ENCODE assay signal across 12 cellular contexts in genomic region chr5:14672082-14672481, GRCh38. TPM values are rescaled to one million over a fixed set of nuclear protein-coding genes. Genes with fewer than 3 reads are reported as not detected.
DNase-seq lines count a peak whose midpoint lies in the region; ATAC-seq and TF ChIP-seq lines count a peak whose summit lies in the region.
"Had no signal": no experiment of that assay in that cellular context is flagged by ENCODE, and none has a peak within 500 bp of the region (broad histone marks: within the 10 kb centered on the region; RNA-seq: fewer than 3 reads in every experiment).

No MANE protein-coding gene starts in this region.

- H3K9me3 ChIP-seq in tibial artery = no peaks in the 10 kb centered on the region
- H3K9me3 ChIP-seq: stomach had no signal

- peak overlapping the region; percentile 62 for H3K4me2 ChIP-seq in KMS-11

- H3K4me1 ChIP-seq in KMS-11 (ENCODE audit: low read depth, poor library complexity, severe bottlenecking) = peaks cover 55% of the 10 kb centered on the region
- peaks cover 0 to 79% (median 25%) of the 10 kb centered on the region in 4 donors for H3K4me1 ChIP-seq in tibial artery
- H3K4me1 ChIP-seq: parathyroid adenoma had no signal

- H3K79me2 ChIP-seq in KMS-11 (ENCODE audit: insufficient read depth, low read depth) = peaks cover 86% of the 10 kb centered on the region

- no peak overlapping the region for H2AFZ ChIP-seq in KMS-11 (ENCODE audit: low read depth)
- H2AFZ ChIP-seq: parathyroid adenoma had no signal

- POLR2A ChIA-PET in activated CD4-positive, alpha-beta T cell treated with anti-CD3 and anti-CD28 coated beads for 36 hours (lab: Charles Lee) = no interaction called here
- POLR2A ChIA-PET in activated CD4-positive, alpha-beta T cell treated with anti-CD3 and anti-CD28 coated beads, Interleukin-2, amount 10 ng/mL, durations not matched to agents 7 days and 5 days (lab: Charles Lee) = no interaction called here
- POLR2A ChIA-PET in naive thymus-derived CD8-positive, alpha-beta T cell (lab: Charles Lee) = interaction anchor here (0.9 kb wide), 1 partner anchor 12 kb away, joined by 3 read pairs; no protein-coding TSS in a partner anchor

- H3K27ac ChIP-seq in KMS-11 (peak overlapping the region; percentile 31), tibial artery (no peak overlapping the region)
- H3K27ac ChIP-seq: parathyroid adenoma, stomach had no signal

- no peak for ATAC-seq in activated CD4-positive, alpha-beta T cell treated with anti-CD3 and anti-CD28 coated beads for 36 hours
- ATAC-seq in naive thymus-derived CD8-positive, alpha-beta T cell = no peak
- ATAC-seq in HG03159 (IDR thresholded peaks at IDR 0.05; ENCODE audit: unreplicated experiment) = no peak

- peak overlapping the region; percentile 37 for H3K4me3 Mint-ChIP-seq in activated CD4-positive, alpha-beta T cell treated with anti-CD3 and anti-CD28 coated beads for 36 hours
- no peak overlapping the region for H3K4me3 Mint-ChIP-seq in activated CD4-positive, alpha-beta T cell treated with anti-CD3 and anti-CD28 coated beads, Interleukin-2, amount 10 ng/mL, durations not matched to agents 7 days and 5 days
- H3K4me3 Mint-ChIP-seq in activated naive CD8-positive, alpha-beta T cell treated with anti-CD3 and anti-CD28 coated beads for 36 hours = peak overlapping the region; percentile 67
- peak overlapping the region in 8 of 10 donors; percentile 8 to 66 (median 53) for H3K4me3 Mint-ChIP-seq in naive thymus-derived CD8-positive, alpha-beta T cell

- H3K9ac ChIP-seq in KMS-11 = peak overlapping the region; percentile 15; the same call in 1 of the 2 replicates
- H3K9ac ChIP-seq: parathyroid adenoma had no signal

- peaks cover 45% of the 10 kb centered on the region for H3K36me3 Mint-ChIP-seq in activated CD4-positive, alpha-beta T cell treated with anti-CD3 and anti-CD28 coated beads for 36 hours (ENCODE audit: low read depth)
- H3K36me3 Mint-ChIP-seq in activated CD4-positive, alpha-beta T cell treated with anti-CD3 and anti-CD28 coated beads, Interleukin-2, amount 10 ng/mL, durations not matched to agents 7 days and 5 days (ENCODE audit: low read depth) = peaks cover 47% of the 10 kb centered on the region
- peaks cover 68% of the 10 kb centered on the region for H3K36me3 Mint-ChIP-seq in activated naive CD8-positive, alpha-beta T cell treated with anti-CD3 and anti-CD28 coated beads for 36 hours
- peaks cover 0 to 33% (median 7%) of the 10 kb centered on the region in 3 donors for H3K36me3 Mint-ChIP-seq in naive thymus-derived CD8-positive, alpha-beta T cell

- CTCF ChIA-PET in activated CD4-positive, alpha-beta T cell treated with anti-CD3 and anti-CD28 coated beads for 36 hours (lab: Charles Lee) = interaction anchor here (0.7 to 1.5 kb wide), 4 partner anchors 9 to 320 kb away, joined by 3 to 6 read pairs (median 4); no protein-coding TSS in a partner anchor
- CTCF ChIA-PET in activated CD4-positive, alpha-beta T cell treated with anti-CD3 and anti-CD28 coated beads, Interleukin-2, amount 10 ng/mL, durations not matched to agents 7 days and 5 days (lab: Charles Lee) = interaction anchor here (1.2 to 1.6 kb wide), 3 partner anchors 9 to 13 kb away, joined by 4 to 5 read pairs (median 5); no protein-coding TSS in a partner anchor

- H3K27ac Mint-ChIP-seq in activated CD4-positive, alpha-beta T cell treated with anti-CD3 and anti-CD28 coated beads for 36 hours = peak overlapping the region; percentile 91
- H3K27ac Mint-ChIP-seq in activated CD4-positive, alpha-beta T cell treated with anti-CD3 and anti-CD28 coated beads, Interleukin-2, amount 10 ng/mL, durations not matched to agents 7 days and 5 days = no peak overlapping the region
- peak overlapping the region; percentile 93 for H3K27ac Mint-ChIP-seq in activated naive CD8-positive, alpha-beta T cell treated with anti-CD3 and anti-CD28 coated beads for 36 hours
- H3K27ac Mint-ChIP-seq in naive thymus-derived CD8-positive, alpha-beta T cell = peak overlapping the region; percentile 22 to 89 (median 62)

- H3K27me3 ChIP-seq in KMS-11 (ENCODE audit: insufficient read depth, low read depth) = no peaks in the 10 kb centered on the region
- no peaks in the 10 kb centered on the region for H3K27me3 ChIP-seq in tibial artery
- H3K27me3 ChIP-seq: stomach had no signal

- peaks cover 90% of the 10 kb centered on the region for H3K4me1 Mint-ChIP-seq in activated CD4-positive, alpha-beta T cell treated with anti-CD3 and anti-CD28 coated beads for 36 hours
- H3K4me1 Mint-ChIP-seq in activated CD4-positive, alpha-beta T cell treated with anti-CD3 and anti-CD28 coated beads, Interleukin-2, amount 10 ng/mL, durations not matched to agents 7 days and 5 days = peaks cover 84% of the 10 kb centered on the region
- peaks cover 89% of the 10 kb centered on the region for H3K4me1 Mint-ChIP-seq in activated naive CD8-positive, alpha-beta T cell treated with anti-CD3 and anti-CD28 coated beads for 36 hours
- peaks cover 48 to 93% (median 88%) of the 10 kb centered on the region in 4 donors for H3K4me1 Mint-ChIP-seq in naive thymus-derived CD8-positive, alpha-beta T cell

- no peaks in the 10 kb centered on the region for H4K20me1 ChIP-seq in KMS-11 (ENCODE audit: insufficient read depth)

- H3K4me3 ChIP-seq in KMS-11 (IDR thresholded peaks at IDR 0.05; ENCODE audit: insufficient read depth, low read depth, low read length) (no peak overlapping the region), tibial artery (no peak overlapping the region)
- H3K4me3 ChIP-seq: stomach had no signal

- DNase-seq in activated CD4-positive, alpha-beta T cell treated with anti-CD3 and anti-CD28 coated beads for 36 hours = no peak
- DNase-seq in activated CD4-positive, alpha-beta T cell treated with anti-CD3 and anti-CD28 coated beads, Interleukin-2, amount 10 ng/mL, durations not matched to agents 7 days and 5 days = no peak
- DNase-seq in activated naive CD8-positive, alpha-beta T cell treated with anti-CD3 and anti-CD28 coated beads for 36 hours = no peak
- DNase-seq in naive thymus-derived CD8-positive, alpha-beta T cell = no peak
- no peak for DNase-seq in tibial artery
- DNase-seq in anterior cingulate cortex (lab: John Stamatoyannopoulos, UW) = no peak
- DNase-seq: NCI-H1092 treated with DMSO at 0.1 percent for 48 hours, NCI-H526 treated with DMSO at 0.1 percent for 48 hours, stomach had no signal

- TF ChIP-seq CTCF in KMS-11 (conservative IDR thresholded peaks at IDR 0.05; ENCODE audit: low read depth, low read length) (no peak), tibial artery (IDR thresholded peaks at IDR 0.05) (no peak)

- intact Hi-C loops in activated CD4-positive, alpha-beta T cell treated with anti-CD3 and anti-CD28 coated beads for 36 hours (cut with DNase I, micrococcal nuclease) = no loop called here
- intact Hi-C loops in tibial artery (cut with DNase I; ENCODE audit: low total_unique reads) = no loop called here

- no peaks in the 10 kb centered on the region for H3K27me3 Mint-ChIP-seq in activated CD4-positive, alpha-beta T cell treated with anti-CD3 and anti-CD28 coated beads for 36 hours
- H3K27me3 Mint-ChIP-seq in activated CD4-positive, alpha-beta T cell treated with anti-CD3 and anti-CD28 coated beads, Interleukin-2, amount 10 ng/mL, durations not matched to agents 7 days and 5 days = no peaks in the 10 kb centered on the region
- no peaks in the 10 kb centered on the region for H3K27me3 Mint-ChIP-seq in activated naive CD8-positive, alpha-beta T cell treated with anti-CD3 and anti-CD28 coated beads for 36 hours
- no peaks in the 10 kb centered on the region for H3K27me3 Mint-ChIP-seq in naive thymus-derived CD8-positive, alpha-beta T cell

- H3K36me3 ChIP-seq in KMS-11 (ENCODE audit: insufficient read depth) = no peaks in the 10 kb centered on the region
- H3K36me3 ChIP-seq in tibial artery = peaks cover 0 to 5% (median 0%) of the 10 kb centered on the region in 3 donors

- H3K9me3 Mint-ChIP-seq in activated CD4-positive, alpha-beta T cell treated with anti-CD3 and anti-CD28 coated beads for 36 hours (ENCODE audit: low read depth) = no peaks in the 10 kb centered on the region
- H3K9me3 Mint-ChIP-seq in activated CD4-positive, alpha-beta T cell treated with anti-CD3 and anti-CD28 coated beads, Interleukin-2, amount 10 ng/mL, durations not matched to agents 7 days and 5 days = no peaks in the 10 kb centered on the region
- H3K9me3 Mint-ChIP-seq in activated naive CD8-positive, alpha-beta T cell treated with anti-CD3 and anti-CD28 coated beads for 36 hours = no peaks in the 10 kb centered on the region
- no peaks in the 10 kb centered on the region for H3K9me3 Mint-ChIP-seq in naive thymus-derived CD8-positive, alpha-beta T cell

RNA-seq across cellular contexts. Expression of gene OTULIN, which starts 7.6 kb away (rescaled TPM):
- 10 to 100 TPM; 48.0 to 48.2 TPM for total RNA-seq in activated CD4-positive, alpha-beta T cell treated with anti-CD3 and anti-CD28 coated beads for 36 hours
- total RNA-seq in activated CD4-positive, alpha-beta T cell treated with anti-CD3 and anti-CD28 coated beads, Interleukin-2, amount 10 ng/mL, durations not matched to agents 7 days and 5 days = 10 to 100 TPM; 62.5 to 63.2 TPM
- 10 to 100 TPM; 68.9 TPM for total RNA-seq in activated naive CD8-positive, alpha-beta T cell treated with anti-CD3 and anti-CD28 coated beads for 36 hours
- 10 to 100 TPM; 68.1 to 77.0 TPM for total RNA-seq in naive thymus-derived CD8-positive, alpha-beta T cell
- 10 to 100 TPM; 15.7 to 22.7 (median 17.2) TPM for polyA plus RNA-seq in naive thymus-derived CD8-positive, alpha-beta T cell
